In the genomic region with DNA sequence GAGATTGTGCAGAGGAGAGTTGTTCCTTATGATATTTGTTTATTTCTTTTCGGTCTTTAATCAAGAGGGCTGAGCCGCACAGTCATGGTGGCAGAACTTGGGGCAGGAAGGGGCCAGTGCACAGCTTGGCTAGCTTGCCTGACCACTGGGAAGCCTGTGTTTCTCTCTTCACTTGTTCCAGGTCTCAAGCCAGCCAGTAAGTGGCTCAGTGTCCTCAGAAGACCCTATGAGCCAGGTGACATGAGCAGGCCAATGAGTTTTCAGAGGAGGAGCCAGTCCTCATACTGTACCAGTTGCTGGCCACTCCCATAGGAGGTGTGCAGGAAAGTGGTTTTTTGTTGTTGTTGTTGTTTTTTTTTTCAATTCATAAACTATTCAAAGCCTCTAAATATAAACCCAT, we compare ENCODE assay signal across 15 cellular contexts. TPM values are rescaled to one million over a fixed set of nuclear protein-coding genes. Genes with fewer than 3 reads are reported as not detected.
DNase-seq lines count a peak whose midpoint lies in the region; ATAC-seq and TF ChIP-seq lines count a peak whose summit lies in the region.
"Had no signal": no experiment of that assay in that cellular context is flagged by ENCODE, and none has a peak within 500 bp of the region (broad histone marks: within the 10 kb centered on the region; RNA-seq: fewer than 3 reads in every experiment).

No MANE protein-coding gene starts in this region.

- ATAC-seq in WTC11 (peak; percentile 67), HG03442 (IDR thresholded peaks at IDR 0.05; ENCODE audit: unreplicated experiment) (no peak)
- ATAC-seq: Panc1 had no signal

- H3K4me3 Mint-ChIP-seq in WTC11 = no peak overlapping the region

- CTCF ChIA-PET in WTC11 (lab: Charles Lee) = interaction anchor here (1.4 kb wide), 1 partner anchor 65 kb away, joined by 4 read pairs; no protein-coding TSS in a partner anchor

- no peak for TF ChIP-seq CTCF in BE2C (IDR thresholded peaks at IDR 0.05; ENCODE audit: low read depth, low read length)
- no peak for TF ChIP-seq CTCF in NB4 (IDR thresholded peaks at IDR 0.05; ENCODE audit: low read depth, low read length)
- no peak for TF ChIP-seq CTCF in WTC11 (IDR thresholded peaks at IDR 0.05)

- in situ Hi-C loops in Caki2 (cut with HindIII; ENCODE audit: low pct_unique_long_range_greater_than_20kb, low sequenced_read_pairs) = no loop called here

- H3K4me1 ChIP-seq in BE2C = 0 out of 2 replicates have a peak, but pooled peaks cover 4% of the 10 kb centered on the region
- no peaks in the 10 kb centered on the region for H3K4me1 ChIP-seq in effector memory CD4-positive, alpha-beta T cell (ENCODE audit: control insufficient read depth, insufficient read depth, low read length, poor library complexity, severe bottlenecking)

- no peaks in the 10 kb centered on the region for H3K36me3 ChIP-seq in BE2C
- H3K36me3 ChIP-seq in effector memory CD4-positive, alpha-beta T cell (ENCODE audit: control insufficient read depth, insufficient read depth, low read length) = no peaks in the 10 kb centered on the region

- no peaks in the 10 kb centered on the region for H3K9me3 ChIP-seq in BE2C
- no peaks in the 10 kb centered on the region for H3K9me3 ChIP-seq in effector memory CD4-positive, alpha-beta T cell (ENCODE audit: control insufficient read depth, low read length)

- TF ChIP-seq POLR2A in NB4 (IDR thresholded peaks at IDR 0.05; ENCODE audit: extremely low read depth, insufficient read length) = no peak

- POLR2A ChIA-PET in WTC11 (lab: Charles Lee) = interaction anchor here (0.7 kb wide), 1 partner anchor 65 kb away, joined by 5 read pairs; no protein-coding TSS in a partner anchor

- H3K9me3 Mint-ChIP-seq in WTC11 = no peaks in the 10 kb centered on the region

- H3K27me3 Mint-ChIP-seq in WTC11 (ENCODE audit: low read depth) = no peaks in the 10 kb centered on the region

- peak; percentile 29 for DNase-seq in BE2C
- DNase-seq in Caki2 (ENCODE audit: low read depth) = peak; percentile 18
- DNase-seq in NB4 (ENCODE audit: low read depth) = peak; percentile 49
- DNase-seq in WTC11 (ENCODE audit: low spot score) = no peak
- no peak for DNase-seq in effector memory CD4-positive, alpha-beta T cell
- no peak for DNase-seq in A172 (ENCODE audit: low spot score)
- no peak for DNase-seq in H4 (ENCODE audit: low spot score)
- DNase-seq: DMS53, HCEC 1CT, NCI-H1048, NCI-H146, NCI-H2107, NCI-H446 had no signal

- H3K4me1 Mint-ChIP-seq in WTC11 = peaks cover 23% of the 10 kb centered on the region

- H3K4me3 ChIP-seq in BE2C (ENCODE audit: low read depth, low read length) = no peak overlapping the region
- H3K4me3 ChIP-seq in NB4 (ENCODE audit: low read depth, low read length) = no peak overlapping the region
- no peak overlapping the region for H3K4me3 ChIP-seq in effector memory CD4-positive, alpha-beta T cell (ENCODE audit: insufficient read depth, low read depth, low read length, poor library complexity, severe bottlenecking)

- no peak overlapping the region for H3K27ac ChIP-seq in effector memory CD4-positive, alpha-beta T cell (ENCODE audit: insufficient read depth, low read length, poor library complexity, severe bottlenecking)

- no peaks in the 10 kb centered on the region for H3K27me3 ChIP-seq in BE2C
- H3K27me3 ChIP-seq in effector memory CD4-positive, alpha-beta T cell (replicated peaks; ENCODE audit: control insufficient read depth, insufficient read depth, low read length, poor library complexity, severe bottlenecking) = no peaks in the 10 kb centered on the region

- no peaks in the 10 kb centered on the region for H3K36me3 Mint-ChIP-seq in WTC11

- no peak overlapping the region for H3K27ac Mint-ChIP-seq in WTC11

TF ChIP-seq in WTC11, 78 proteins besides CTCF, POLR2A, EP300 and RAD21:
- TF ChIP-seq RORB (CRISPR knock-in tag; IDR thresholded peaks at IDR 0.05) (no peak), NFYB (CRISPR knock-in tag; conservative IDR thresholded peaks at IDR 0.05; ENCODE audit: low read depth) (peak; percentile 36; the same call in 1 of the 2 replicates)
TF ChIP-seq in WTC11: peak in this region for 1.

RNA-seq across cellular contexts. Expression of gene LYRM1, which starts 15.2 kb away (rescaled TPM):
- polyA plus RNA-seq in BE2C (2012; ENCODE audit: insufficient read depth, insufficient read length, low read depth) = 17.4 TPM
- total RNA-seq in Caki2 (2014; rRNA removed; shearing (Covaris generic); ENCODE audit: low replicate concordance) = 35.6 and 52.1 TPM in 2 replicates
- total RNA-seq in WTC11 (2021) = 11.4 to 15.0 TPM (median 12.3 TPM) in 3 replicates
- total RNA-seq in A172 (2014; rRNA removed; shearing (Covaris generic)) = 58.3 and 77.2 TPM in 2 replicates
- total RNA-seq in H4 (2014; rRNA removed; shearing (Covaris generic)) = 35.9 and 55.8 TPM in 2 replicates

RNA-seq across cellular contexts. Expression of gene DCUN1D3, which starts 15.6 kb away (rescaled TPM):
- 7.5 TPM for polyA plus RNA-seq in BE2C (2012; ENCODE audit: insufficient read depth, insufficient read length, low read depth)
- total RNA-seq in Caki2 (2014; rRNA removed; shearing (Covaris generic); ENCODE audit: low replicate concordance) = 5.1 and 9.8 TPM in 2 replicates
- 12.8 to 14.7 TPM (median 14.4 TPM) in 3 replicates for total RNA-seq in WTC11 (2021)
- 26.1 and 28.8 TPM in 2 replicates for total RNA-seq in A172 (2014; rRNA removed; shearing (Covaris generic))
- total RNA-seq in H4 (2014; rRNA removed; shearing (Covaris generic)) = 8.3 and 9.3 TPM in 2 replicates

Comparison
In these comparisons a context has a peak if more than half of its experiments do, and no peak if none do; other contexts are left out.
1. DNase-seq: peak in BE2C (single experiment), Caki2 (single experiment) and NB4 (single experiment); none in WTC11 (single experiment), effector memory CD4-positive, alpha-beta T cell (0 of 3), A172 (single experiment) and H4 (single experiment).